ENCODE assay signal across 1 cellular context in the genomic region with DNA sequence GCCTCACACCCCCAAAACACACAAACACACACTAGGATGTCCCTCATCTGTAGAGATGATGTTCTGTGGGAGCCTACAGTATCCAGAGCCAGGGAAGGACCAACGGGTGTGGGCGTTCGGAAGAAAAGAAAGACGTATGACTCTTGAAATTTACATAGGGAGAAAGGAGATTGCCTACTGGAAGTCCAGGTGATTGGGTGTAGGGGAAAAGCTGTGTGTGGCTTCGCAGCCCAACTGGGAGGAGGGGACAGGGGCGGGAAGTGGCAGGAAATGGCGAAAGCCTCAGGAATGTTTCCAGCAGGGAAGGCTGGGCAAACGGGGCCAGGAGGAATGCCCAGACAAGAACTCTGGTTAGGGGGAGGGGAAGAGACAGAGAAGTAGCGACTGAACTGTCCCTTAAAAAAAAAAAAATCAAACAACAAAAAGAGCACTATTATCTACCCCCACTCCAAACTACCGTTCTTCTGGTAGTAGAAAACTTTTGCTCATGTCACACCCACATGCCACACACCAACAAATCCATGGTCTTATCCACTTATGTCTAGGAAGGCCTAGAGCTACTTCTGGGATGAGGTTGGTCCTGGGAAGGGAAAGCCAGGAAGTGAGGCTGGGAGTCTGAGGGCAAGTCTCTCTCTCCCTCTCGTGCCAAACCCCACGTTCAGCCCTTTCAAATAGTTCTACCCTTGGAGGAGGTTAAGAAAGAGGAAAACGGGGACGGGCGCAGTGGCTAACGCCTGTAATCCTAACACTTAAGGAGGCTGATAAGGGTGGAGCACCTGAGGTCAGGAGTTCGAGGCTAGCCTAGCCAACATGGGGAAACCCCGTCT.
TF ChIP-seq lines count a peak whose summit lies in the region.

No MANE protein-coding gene starts in this region.

TF ChIP-seq in HepG2, 621 proteins besides CTCF, POLR2A, EP300 and RAD21 (continued from another document and continues in another):
- TF ChIP-seq, protein P1, sequence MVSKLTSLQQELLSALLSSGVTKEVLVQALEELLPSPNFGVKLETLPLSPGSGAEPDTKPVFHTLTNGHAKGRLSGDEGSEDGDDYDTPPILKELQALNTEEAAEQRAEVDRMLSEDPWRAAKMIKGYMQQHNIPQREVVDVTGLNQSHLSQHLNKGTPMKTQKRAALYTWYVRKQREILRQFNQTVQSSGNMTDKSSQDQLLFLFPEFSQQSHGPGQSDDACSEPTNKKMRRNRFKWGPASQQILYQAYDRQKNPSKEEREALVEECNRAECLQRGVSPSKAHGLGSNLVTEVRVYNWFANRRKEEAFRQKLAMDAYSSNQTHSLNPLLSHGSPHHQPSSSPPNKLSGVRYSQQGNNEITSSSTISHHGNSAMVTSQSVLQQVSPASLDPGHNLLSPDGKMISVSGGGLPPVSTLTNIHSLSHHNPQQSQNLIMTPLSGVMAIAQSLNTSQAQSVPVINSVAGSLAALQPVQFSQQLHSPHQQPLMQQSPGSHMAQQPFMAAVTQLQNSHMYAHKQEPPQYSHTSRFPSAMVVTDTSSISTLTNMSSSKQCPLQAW (CRISPR knock-in tag; IDR thresholded peaks at IDR 0.05) = peak; percentile 83
- TF ChIP-seq SMAD9 (CRISPR knock-in tag; IDR thresholded peaks at IDR 0.05) (no peak), ZNF343 (CRISPR knock-in tag; IDR thresholded peaks at IDR 0.05) (no peak), NR2F6 (IDR thresholded peaks at IDR 0.05) (no peak), NR2F6 (CRISPR knock-in tag; IDR thresholded peaks at IDR 0.05) (peak; percentile 41; the same call in 1 of the 2 replicates), ZNF3 (CRISPR knock-in tag; IDR thresholded peaks at IDR 0.05) (no peak), ZNF33A (CRISPR knock-in tag; IDR thresholded peaks at IDR 0.05; ENCODE audit: borderline replicate concordance) (no peak), ZNF615 (CRISPR knock-in tag; IDR thresholded peaks at IDR 0.05; ENCODE audit: borderline replicate concordance) (no peak; the same call in 1 of the 2 replicates), ZNF382 (CRISPR knock-in tag; IDR thresholded peaks at IDR 0.05; ENCODE audit: borderline replicate concordance) (no peak), NR2F1 (CRISPR knock-in tag; IDR thresholded peaks at IDR 0.05) (no peak), ZNF549 (CRISPR knock-in tag; IDR thresholded peaks at IDR 0.05) (no peak), SKI (IDR thresholded peaks at IDR 0.05; ENCODE audit: partially characterized antibody) (peak; percentile 28), PITX1 (CRISPR knock-in tag; IDR thresholded peaks at IDR 0.05) (peak; percentile 64; the same call in 1 of the 2 replicates), JUND (CRISPR knock-in tag; IDR thresholded peaks at IDR 0.05) (no peak), ZNF180 (CRISPR knock-in tag; IDR thresholded peaks at IDR 0.05; ENCODE audit: borderline replicate concordance, low read depth) (no peak), ZSCAN31 (CRISPR knock-in tag; IDR thresholded peaks at IDR 0.05; ENCODE audit: low read depth) (peak; percentile 69; the same call in 1 of the 2 replicates), ZNF251 (CRISPR knock-in tag; IDR thresholded peaks at IDR 0.05) (no peak), ELF3 (CRISPR knock-in tag; IDR thresholded peaks at IDR 0.05) (peak; percentile 73), ZNF329 (CRISPR knock-in tag; IDR thresholded peaks at IDR 0.05; ENCODE audit: low read depth) (no peak), ZNF235 (CRISPR knock-in tag; IDR thresholded peaks at IDR 0.05; ENCODE audit: borderline replicate concordance) (no peak), ZNF713 (CRISPR knock-in tag; IDR thresholded peaks at IDR 0.05) (no peak), FOXA3 (CRISPR knock-in tag; IDR thresholded peaks at IDR 0.05) (0 out of 2 replicates have a peak, but pooled peaks have one; percentile 32), ZFX (CRISPR knock-in tag; IDR thresholded peaks at IDR 0.05; ENCODE audit: low read depth) (0 out of 2 replicates have a peak, but pooled peaks have one; percentile 11), ZNF232 (CRISPR knock-in tag; IDR thresholded peaks at IDR 0.05; ENCODE audit: borderline replicate concordance) (peak; percentile 65; the same call in 1 of the 2 replicates), ZNF274 (CRISPR knock-in tag; IDR thresholded peaks at IDR 0.05) (0 out of 2 replicates have a peak, but pooled peaks have one; percentile 32), SOX6 (IDR thresholded peaks at IDR 0.05) (no peak), SOX6 (CRISPR knock-in tag; IDR thresholded peaks at IDR 0.05) (peak; percentile 51; the same call in 1 of the 2 replicates), GATAD2A (CRISPR knock-in tag; IDR thresholded peaks at IDR 0.05) (peak; percentile 61), KLF12 (CRISPR knock-in tag; IDR thresholded peaks at IDR 0.05; ENCODE audit: borderline replicate concordance) (0 out of 2 replicates have a peak, but pooled peaks have one; percentile 25), ZNF644 (CRISPR knock-in tag; IDR thresholded peaks at IDR 0.05; ENCODE audit: low read depth) (peak; percentile 22; the same call in 1 of the 2 replicates), TP53 (CRISPR knock-in tag; conservative IDR thresholded peaks at IDR 0.05) (no peak), NBN (conservative IDR thresholded peaks at IDR 0.05) (no peak), TBX3 (IDR thresholded peaks at IDR 0.05; ENCODE audit: borderline replicate concordance) (no peak), ZKSCAN8 (CRISPR knock-in tag; IDR thresholded peaks at IDR 0.05; ENCODE audit: borderline replicate concordance) (peak; percentile 87), ZNF598 (CRISPR knock-in tag; IDR thresholded peaks at IDR 0.05; ENCODE audit: borderline replicate concordance) (peak; percentile 38; the same call in 1 of the 2 replicates), HDAC1 (CRISPR knock-in tag; IDR thresholded peaks at IDR 0.05) (peak; percentile 70; the same call in 1 of the 2 replicates), SCMH1 (CRISPR knock-in tag; IDR thresholded peaks at IDR 0.05; ENCODE audit: borderline replicate concordance) (no peak), TAF1 (CRISPR knock-in tag; IDR thresholded peaks at IDR 0.05) (peak; percentile 63; the same call in 1 of the 2 replicates), ZNF570 (CRISPR knock-in tag; IDR thresholded peaks at IDR 0.05; ENCODE audit: borderline replicate concordance) (no peak), ATAD3A (CRISPR knock-in tag; IDR thresholded peaks at IDR 0.05) (no peak), PAX8 (CRISPR knock-in tag; IDR thresholded peaks at IDR 0.05; ENCODE audit: borderline replicate concordance) (no peak), ATM (IDR thresholded peaks at IDR 0.05; ENCODE audit: borderline replicate concordance) (no peak), ZNF207 (IDR thresholded peaks at IDR 0.05; ENCODE audit: borderline replicate concordance) (no peak), ZSCAN21 (CRISPR knock-in tag; IDR thresholded peaks at IDR 0.05; ENCODE audit: borderline replicate concordance) (0 out of 2 replicates have a peak, but pooled peaks have one; percentile 19), NCOA2 (CRISPR knock-in tag; IDR thresholded peaks at IDR 0.05) (peak; percentile 75)
- TF ChIP-seq, protein P2, sequence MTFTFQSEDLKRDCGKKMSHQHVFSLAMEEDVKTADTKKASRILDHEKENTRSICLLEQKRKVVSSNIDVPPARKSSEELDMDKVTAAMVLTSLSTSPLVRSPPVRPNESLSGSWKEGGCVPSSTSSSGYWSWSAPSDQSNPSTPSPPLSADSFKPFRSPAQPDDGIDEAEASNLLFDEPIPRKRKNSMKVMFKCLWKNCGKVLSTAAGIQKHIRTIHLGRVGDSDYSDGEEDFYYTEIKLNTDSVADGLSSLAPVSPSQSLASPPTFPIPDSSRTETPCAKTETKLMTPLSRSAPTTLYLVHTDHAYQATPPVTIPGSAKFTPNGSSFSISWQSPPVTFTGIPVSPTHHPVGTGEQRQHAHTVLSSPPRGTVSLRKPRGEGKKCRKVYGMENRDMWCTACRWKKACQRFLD (CRISPR knock-in tag; IDR thresholded peaks at IDR 0.05; ENCODE audit: borderline replicate concordance) = no peak
- TF ChIP-seq, protein P3, sequence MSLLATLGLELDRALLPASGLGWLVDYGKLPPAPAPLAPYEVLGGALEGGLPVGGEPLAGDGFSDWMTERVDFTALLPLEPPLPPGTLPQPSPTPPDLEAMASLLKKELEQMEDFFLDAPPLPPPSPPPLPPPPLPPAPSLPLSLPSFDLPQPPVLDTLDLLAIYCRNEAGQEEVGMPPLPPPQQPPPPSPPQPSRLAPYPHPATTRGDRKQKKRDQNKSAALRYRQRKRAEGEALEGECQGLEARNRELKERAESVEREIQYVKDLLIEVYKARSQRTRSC (CRISPR knock-in tag; IDR thresholded peaks at IDR 0.05; ENCODE audit: low read depth) = no peak
- TF ChIP-seq, protein P4, sequence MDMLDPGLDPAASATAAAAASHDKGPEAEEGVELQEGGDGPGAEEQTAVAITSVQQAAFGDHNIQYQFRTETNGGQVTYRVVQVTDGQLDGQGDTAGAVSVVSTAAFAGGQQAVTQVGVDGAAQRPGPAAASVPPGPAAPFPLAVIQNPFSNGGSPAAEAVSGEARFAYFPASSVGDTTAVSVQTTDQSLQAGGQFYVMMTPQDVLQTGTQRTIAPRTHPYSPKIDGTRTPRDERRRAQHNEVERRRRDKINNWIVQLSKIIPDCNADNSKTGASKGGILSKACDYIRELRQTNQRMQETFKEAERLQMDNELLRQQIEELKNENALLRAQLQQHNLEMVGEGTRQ (IDR thresholded peaks at IDR 0.05; ENCODE audit: low read depth, low read length) = no peak
- TF ChIP-seq, protein P4 (CRISPR knock-in tag; IDR thresholded peaks at IDR 0.05; ENCODE audit: borderline replicate concordance) = no peak
- TF ChIP-seq, protein P5, sequence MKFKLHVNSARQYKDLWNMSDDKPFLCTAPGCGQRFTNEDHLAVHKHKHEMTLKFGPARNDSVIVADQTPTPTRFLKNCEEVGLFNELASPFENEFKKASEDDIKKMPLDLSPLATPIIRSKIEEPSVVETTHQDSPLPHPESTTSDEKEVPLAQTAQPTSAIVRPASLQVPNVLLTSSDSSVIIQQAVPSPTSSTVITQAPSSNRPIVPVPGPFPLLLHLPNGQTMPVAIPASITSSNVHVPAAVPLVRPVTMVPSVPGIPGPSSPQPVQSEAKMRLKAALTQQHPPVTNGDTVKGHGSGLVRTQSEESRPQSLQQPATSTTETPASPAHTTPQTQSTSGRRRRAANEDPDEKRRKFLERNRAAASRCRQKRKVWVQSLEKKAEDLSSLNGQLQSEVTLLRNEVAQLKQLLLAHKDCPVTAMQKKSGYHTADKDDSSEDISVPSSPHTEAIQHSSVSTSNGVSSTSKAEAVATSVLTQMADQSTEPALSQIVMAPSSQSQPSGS (CRISPR knock-in tag; IDR thresholded peaks at IDR 0.05) = no peak
- TF ChIP-seq, protein P6, sequence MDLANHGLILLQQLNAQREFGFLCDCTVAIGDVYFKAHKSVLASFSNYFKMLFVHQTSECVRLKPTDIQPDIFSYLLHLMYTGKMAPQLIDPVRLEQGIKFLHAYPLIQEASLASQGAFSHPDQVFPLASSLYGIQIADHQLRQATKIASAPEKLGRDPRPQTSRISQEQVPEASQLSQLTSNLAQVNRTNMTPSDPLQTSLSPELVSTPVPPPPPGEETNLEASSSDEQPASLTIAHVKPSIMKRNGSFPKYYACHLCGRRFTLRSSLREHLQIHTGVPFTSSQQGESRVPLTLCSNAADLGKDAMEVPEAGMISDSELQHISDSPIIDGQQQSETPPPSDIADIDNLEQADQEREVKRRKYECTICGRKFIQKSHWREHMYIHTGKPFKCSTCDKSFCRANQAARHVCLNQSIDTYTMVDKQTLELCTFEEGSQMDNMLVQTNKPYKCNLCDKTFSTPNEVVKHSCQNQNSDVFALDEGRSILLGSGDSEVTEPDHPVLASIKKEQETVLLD (CRISPR knock-in tag; IDR thresholded peaks at IDR 0.05; ENCODE audit: low read depth) = no peak
- TF ChIP-seq, protein P7, sequence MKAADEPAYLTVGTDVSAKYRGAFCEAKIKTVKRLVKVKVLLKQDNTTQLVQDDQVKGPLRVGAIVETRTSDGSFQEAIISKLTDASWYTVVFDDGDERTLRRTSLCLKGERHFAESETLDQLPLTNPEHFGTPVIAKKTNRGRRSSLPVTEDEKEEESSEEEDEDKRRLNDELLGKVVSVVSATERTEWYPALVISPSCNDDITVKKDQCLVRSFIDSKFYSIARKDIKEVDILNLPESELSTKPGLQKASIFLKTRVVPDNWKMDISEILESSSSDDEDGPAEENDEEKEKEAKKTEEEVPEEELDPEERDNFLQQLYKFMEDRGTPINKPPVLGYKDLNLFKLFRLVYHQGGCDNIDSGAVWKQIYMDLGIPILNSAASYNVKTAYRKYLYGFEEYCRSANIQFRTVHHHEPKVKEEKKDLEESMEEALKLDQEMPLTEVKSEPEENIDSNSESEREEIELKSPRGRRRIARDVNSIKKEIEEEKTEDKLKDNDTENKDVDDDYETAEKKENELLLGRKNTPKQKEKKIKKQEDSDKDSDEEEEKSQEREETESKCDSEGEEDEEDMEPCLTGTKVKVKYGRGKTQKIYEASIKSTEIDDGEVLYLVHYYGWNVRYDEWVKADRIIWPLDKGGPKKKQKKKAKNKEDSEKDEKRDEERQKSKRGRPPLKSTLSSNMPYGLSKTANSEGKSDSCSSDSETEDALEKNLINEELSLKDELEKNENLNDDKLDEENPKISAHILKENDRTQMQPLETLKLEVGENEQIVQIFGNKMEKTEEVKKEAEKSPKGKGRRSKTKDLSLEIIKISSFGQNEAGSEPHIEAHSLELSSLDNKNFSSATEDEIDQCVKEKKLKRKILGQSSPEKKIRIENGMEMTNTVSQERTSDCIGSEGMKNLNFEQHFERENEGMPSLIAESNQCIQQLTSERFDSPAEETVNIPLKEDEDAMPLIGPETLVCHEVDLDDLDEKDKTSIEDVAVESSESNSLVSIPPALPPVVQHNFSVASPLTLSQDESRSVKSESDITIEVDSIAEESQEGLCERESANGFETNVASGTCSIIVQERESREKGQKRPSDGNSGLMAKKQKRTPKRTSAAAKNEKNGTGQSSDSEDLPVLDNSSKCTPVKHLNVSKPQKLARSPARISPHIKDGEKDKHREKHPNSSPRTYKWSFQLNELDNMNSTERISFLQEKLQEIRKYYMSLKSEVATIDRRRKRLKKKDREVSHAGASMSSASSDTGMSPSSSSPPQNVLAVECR (CRISPR knock-in tag; IDR thresholded peaks at IDR 0.05; ENCODE audit: borderline replicate concordance) = peak; percentile 52; the same call in 1 of the 2 replicates
- TF ChIP-seq, protein P8, sequence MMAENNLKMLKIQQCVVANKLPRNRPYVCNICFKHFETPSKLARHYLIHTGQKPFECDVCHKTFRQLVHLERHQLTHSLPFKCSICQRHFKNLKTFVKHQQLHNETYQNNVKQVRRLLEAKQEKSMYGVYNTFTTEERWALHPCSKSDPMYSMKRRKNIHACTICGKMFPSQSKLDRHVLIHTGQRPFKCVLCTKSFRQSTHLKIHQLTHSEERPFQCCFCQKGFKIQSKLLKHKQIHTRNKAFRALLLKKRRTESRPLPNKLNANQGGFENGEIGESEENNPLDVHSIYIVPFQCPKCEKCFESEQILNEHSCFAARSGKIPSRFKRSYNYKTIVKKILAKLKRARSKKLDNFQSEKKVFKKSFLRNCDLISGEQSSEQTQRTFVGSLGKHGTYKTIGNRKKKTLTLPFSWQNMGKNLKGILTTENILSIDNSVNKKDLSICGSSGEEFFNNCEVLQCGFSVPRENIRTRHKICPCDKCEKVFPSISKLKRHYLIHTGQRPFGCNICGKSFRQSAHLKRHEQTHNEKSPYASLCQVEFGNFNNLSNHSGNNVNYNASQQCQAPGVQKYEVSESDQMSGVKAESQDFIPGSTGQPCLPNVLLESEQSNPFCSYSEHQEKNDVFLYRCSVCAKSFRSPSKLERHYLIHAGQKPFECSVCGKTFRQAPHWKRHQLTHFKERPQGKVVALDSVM (CRISPR knock-in tag; IDR thresholded peaks at IDR 0.05) = no peak; the same call in 1 of the 2 replicates
